35 cellular contexts compared by ENCODE assay signal in genomic region chr4:180091710-180092109, GRCh38.
"Had no signal": no experiment of that assay in that cellular context is flagged by ENCODE, and none has a peak within 500 bp of the region (broad histone marks: within the 10 kb centered on the region; RNA-seq: fewer than 3 reads in every experiment).

No MANE protein-coding gene starts in this region.

- H3K4me3 ChIP-seq: ascending aorta, breast epithelium, cardiac muscle cell, colonic mucosa, dorsolateral prefrontal cortex, esophagus muscularis mucosa, gastrocnemius medialis, heart left ventricle had no signal

- H3K27ac Mint-ChIP-seq: activated B cell treated with CpG ODN at 0.5 μM for 24 hours; activated CD8-positive, alpha-beta T cell treated with anti-CD3 and anti-CD28 coated beads for 36 hours; activated naive CD4-positive, alpha-beta T cell treated with anti-CD3 and anti-CD28 coated beads for 36 hours; activated naive CD4-positive, alpha-beta T cell treated with anti-CD3 and anti-CD28 coated beads, Interleukin-2, amount 50 U/mL, for 24 hours; activated naive CD8-positive, alpha-beta T cell treated with anti-CD3 and anti-CD28 coated beads, Interleukin-2, amount 10 ng/mL, durations not matched to agents 7 days and 5 days; activated T-helper 1 cell treated with anti-CD3 and anti-CD28 coated beads, Interleukin-12 subunit alpha, Interleukin-12 subunit beta, Interleukin-2, Interleukin-4 antibody, amounts not matched to agents 30 ng/mL and 10 ng/mL and 1 ng/mL, durations not matched to agents 14 hours and 24 hours and 36 hours; activated T-helper 2 cell treated with anti-CD3 and anti-CD28 coated beads, Interferon-gamma antibody, Interleukin-2, Interleukin-4, amounts not matched to agents 10 μg/mL and 5 μg/mL and 100 μg/mL, durations not matched to agents 14 hours and 24 hours and 36 hours; brain; dendritic cell treated with granulocyte-macrophage colony-stimulating factor and Interleukin-4, amounts not matched to agents 40 ng/mL and 50 ng/mL, for 4 days; endodermal cell; T-helper 17 cell; T-helper 2 cell treated with Interferon-gamma antibody and Interleukin-4, amounts not matched to agents 5 μg/mL and 100 μg/mL, for 36 hours had no signal

- DNase-seq: activated B cell treated with CpG ODN at 0.5 μM for 24 hours; activated CD4-positive, alpha-beta T cell treated with anti-CD3 and anti-CD28 coated beads for 48 hours; activated CD4-positive, alpha-beta T cell treated with anti-CD3 and anti-CD28 coated beads, Interleukin-2, amount 50 U/mL, for 1 hour; activated CD4-positive, alpha-beta T cell treated with anti-CD3 and anti-CD28 coated beads, Interleukin-2, amount 50 U/mL, for 48 hours; activated CD8-positive, alpha-beta memory T cell treated with anti-CD3 and anti-CD28 coated beads for 24 hours; activated CD8-positive, alpha-beta T cell treated with anti-CD3 and anti-CD28 coated beads for 36 hours; activated effector memory CD4-positive, alpha-beta T cell treated with anti-CD3 and anti-CD28 coated beads, Interleukin-2, amount 50 U/mL, for 16 hours; activated naive CD4-positive, alpha-beta T cell treated with anti-CD3 and anti-CD28 coated beads for 36 hours; activated naive CD8-positive, alpha-beta T cell treated with anti-CD3 and anti-CD28 coated beads, Interleukin-2, amount 10 ng/mL, durations not matched to agents 7 days and 5 days; activated T-cell treated with anti-CD3 and anti-CD28 coated beads, Interleukin-2, amount 50 U/mL, for 4 hours; central memory CD4-positive, alpha-beta T cell; cerebellar nuclear complex; colonic mucosa; dorsolateral prefrontal cortex; effector memory CD4-positive, alpha-beta T cell; endodermal cell; erythroblast; foreskin keratinocyte; gastrocnemius medialis; glutamatergic neuron; heart left ventricle; T-helper 17 cell; T1000; WERI-Rb-1 had no signal

- H3K4me3 Mint-ChIP-seq: activated B cell treated with CpG ODN at 0.5 μM for 24 hours; activated CD8-positive, alpha-beta T cell treated with anti-CD3 and anti-CD28 coated beads for 36 hours; activated naive CD4-positive, alpha-beta T cell treated with anti-CD3 and anti-CD28 coated beads for 36 hours; activated naive CD4-positive, alpha-beta T cell treated with anti-CD3 and anti-CD28 coated beads, Interleukin-2, amount 50 U/mL, for 24 hours; activated naive CD8-positive, alpha-beta T cell treated with anti-CD3 and anti-CD28 coated beads, Interleukin-2, amount 10 ng/mL, durations not matched to agents 7 days and 5 days; activated T-cell treated with anti-CD3 and anti-CD28 coated beads, Interleukin-2, amount 50 U/mL, for 4 hours; activated T-helper 1 cell treated with anti-CD3 and anti-CD28 coated beads, Interleukin-12 subunit alpha, Interleukin-12 subunit beta, Interleukin-2, Interleukin-4 antibody, amounts not matched to agents 30 ng/mL and 10 ng/mL and 1 ng/mL, durations not matched to agents 14 hours and 24 hours and 36 hours; brain; dendritic cell treated with granulocyte-macrophage colony-stimulating factor and Interleukin-4, amounts not matched to agents 40 ng/mL and 50 ng/mL, for 4 days; endodermal cell; T-helper 17 cell; T-helper 2 cell treated with Interferon-gamma antibody and Interleukin-4, amounts not matched to agents 5 μg/mL and 100 μg/mL, for 36 hours had no signal

- H3K27me3 Mint-ChIP-seq: activated B cell treated with CpG ODN at 0.5 μM for 24 hours; activated CD8-positive, alpha-beta T cell treated with anti-CD3 and anti-CD28 coated beads for 36 hours; activated naive CD4-positive, alpha-beta T cell treated with anti-CD3 and anti-CD28 coated beads, Interleukin-2, amount 50 U/mL, for 24 hours; activated naive CD8-positive, alpha-beta T cell treated with anti-CD3 and anti-CD28 coated beads, Interleukin-2, amount 10 ng/mL, durations not matched to agents 7 days and 5 days; brain; dendritic cell treated with granulocyte-macrophage colony-stimulating factor and Interleukin-4, amounts not matched to agents 40 ng/mL and 50 ng/mL, for 4 days; T-helper 17 cell had no signal

- H3K4me1 Mint-ChIP-seq: activated B cell treated with CpG ODN at 0.5 μM for 24 hours; activated naive CD4-positive, alpha-beta T cell treated with anti-CD3 and anti-CD28 coated beads, Interleukin-2, amount 50 U/mL, for 24 hours; activated naive CD8-positive, alpha-beta T cell treated with anti-CD3 and anti-CD28 coated beads, Interleukin-2, amount 10 ng/mL, durations not matched to agents 7 days and 5 days; T-helper 17 cell had no signal

- H3K27ac ChIP-seq: ascending aorta, breast epithelium, cardiac muscle cell, colonic mucosa, dorsolateral prefrontal cortex, esophagus muscularis mucosa, foreskin keratinocyte, gastrocnemius medialis, heart left ventricle, WERI-Rb-1 had no signal

- H3K9me3 Mint-ChIP-seq: activated B cell treated with CpG ODN at 0.5 μM for 24 hours; activated CD8-positive, alpha-beta T cell treated with anti-CD3 and anti-CD28 coated beads for 36 hours; activated naive CD8-positive, alpha-beta T cell treated with anti-CD3 and anti-CD28 coated beads, Interleukin-2, amount 10 ng/mL, durations not matched to agents 7 days and 5 days; activated T-helper 1 cell treated with anti-CD3 and anti-CD28 coated beads, Interleukin-12 subunit alpha, Interleukin-12 subunit beta, Interleukin-2, Interleukin-4 antibody, amounts not matched to agents 30 ng/mL and 10 ng/mL and 1 ng/mL, durations not matched to agents 14 hours and 24 hours and 36 hours; activated T-helper 2 cell treated with anti-CD3 and anti-CD28 coated beads, Interferon-gamma antibody, Interleukin-2, Interleukin-4, amounts not matched to agents 10 μg/mL and 5 μg/mL and 100 μg/mL, durations not matched to agents 14 hours and 24 hours and 36 hours; brain; dendritic cell treated with granulocyte-macrophage colony-stimulating factor and Interleukin-4, amounts not matched to agents 40 ng/mL and 50 ng/mL, for 4 days; endodermal cell; T-helper 2 cell treated with Interferon-gamma antibody and Interleukin-4, amounts not matched to agents 5 μg/mL and 100 μg/mL, for 36 hours had no signal

- ATAC-seq: activated CD4-positive, CD25-positive, alpha-beta regulatory T cell treated with anti-CD3 and anti-CD28 coated beads, Interleukin-2, amount 50 U/mL, for 24 hours; activated CD8-positive, alpha-beta T cell treated with anti-CD3 and anti-CD28 coated beads for 36 hours; activated T-cell treated with anti-CD3 and anti-CD28 coated beads, Interleukin-2, amount 50 U/mL, for 4 hours; foreskin keratinocyte; gastrocnemius medialis; heart left ventricle; T-helper 17 cell had no signal

- H3K36me3 Mint-ChIP-seq: activated naive CD4-positive, alpha-beta T cell treated with anti-CD3 and anti-CD28 coated beads, Interleukin-2, amount 50 U/mL, for 24 hours; activated naive CD8-positive, alpha-beta T cell treated with anti-CD3 and anti-CD28 coated beads, Interleukin-2, amount 10 ng/mL, durations not matched to agents 7 days and 5 days; brain had no signal
